In genomic region chr22:38874529-38875222, GRCh38 we compare ENCODE assay signal across 15 cellular contexts. TPM values are rescaled to one million over a fixed set of nuclear protein-coding genes. Genes with fewer than 3 reads are reported as not detected.
DNase-seq lines count a peak whose midpoint lies in the region; ATAC-seq, FAIRE-seq and TF ChIP-seq lines count a peak whose summit lies in the region.
"Had no signal": no experiment of that assay in that cellular context is flagged by ENCODE, and none has a peak within 500 bp of the region (broad histone marks: within the 10 kb centered on the region; RNA-seq: fewer than 3 reads in every experiment).

No MANE protein-coding gene starts in this region.

- no peaks in the 10 kb centered on the region for H3K36me3 ChIP-seq in PC-9 (ENCODE audit: low read depth)
- H3K36me3 ChIP-seq in H1 (ENCODE audit: control insufficient read depth in 2 of 4, insufficient read depth in 4 of 4, low read length in 3 of 4) = peaks cover 0 to 3% (median 3%) of the 10 kb centered on the region in 4 experiments; a peak in 3 of 8 replicates
- peaks cover 0 to 3% (median 2%) of the 10 kb centered on the region in 4 donors for H3K36me3 ChIP-seq in sigmoid colon
- H3K36me3 ChIP-seq: ovary had no signal

- H3K23me2 ChIP-seq in H1 (ENCODE audit: low read depth, low read length) = peaks cover 9% of the 10 kb centered on the region; the same call in 1 of the 2 replicates

- H3K23ac ChIP-seq in H1 (ENCODE audit: insufficient read length) = no peak overlapping the region

- H2AFZ ChIP-seq in PC-9 (no peak overlapping the region), H1 (ENCODE audit: low read length) (no peak overlapping the region)

- intact Hi-C loops in PC-9 (cut with micrococcal nuclease; ENCODE audit: unreplicated experiment) (loop anchor here (5.0 kb wide), 2 partner anchors 822 to 1163 kb away; no protein-coding TSS in a partner anchor), sigmoid colon (cut with DNase I) (loop anchor here (5.0 kb wide), 2 partner anchors 108 to 648 kb away; partner anchors contain the start of genes APOBEC3B and ATF4)

- POLR2A ChIA-PET in PC-9 (lab: Charles Lee; ENCODE audit: unreplicated experiment) (interaction anchor here (0.5 kb wide), 1 partner anchor 106 kb away, joined by 3 read pairs; no protein-coding TSS in a partner anchor), H1 (lab: Charles Lee; ENCODE audit: partially characterized antibody) (interaction anchor here (1.2 kb wide), 2 partner anchors 10 to 46 kb away, joined by 3 to 4 read pairs; no protein-coding TSS in a partner anchor)

- H3K27me3 ChIP-seq in PC-9 (ENCODE audit: insufficient read depth, low read depth) (no peaks in the 10 kb centered on the region), H1 (replicated peaks in 1 of 4; ENCODE audit: control insufficient read depth in 3 of 4, extremely low read depth in 1 of 4, insufficient read depth in 3 of 4, low read length in 3 of 4) (no peaks in the 10 kb centered on the region; a peak in 2 of 7 replicates), sigmoid colon (no peaks in the 10 kb centered on the region)
- H3K27me3 ChIP-seq: ovary had no signal

- H2BK5ac ChIP-seq in H1 (ENCODE audit: low read depth, low read length) = no peak overlapping the region

- H4K20me1 ChIP-seq in PC-9 (ENCODE audit: insufficient read depth) (peaks cover 4% of the 10 kb centered on the region; the same call in 1 of the 2 replicates), H1 (replicated peaks in 1 of 2; ENCODE audit: control insufficient read depth in 1 of 2, insufficient read depth in 2 of 2, low read length in 2 of 2) (peaks cover 0 to 3% of the 10 kb centered on the region in 2 experiments)

- no peak overlapping the region for H4K5ac ChIP-seq in H1 (ENCODE audit: insufficient read length, low read depth, low read length)

- H3K9ac ChIP-seq in H1 (replicated peaks in 1 of 4; ENCODE audit: extremely low read depth in 1 of 4, low read depth in 3 of 4, low read length in 3 of 4) = no peak overlapping the region

- H4K8ac ChIP-seq in H1 (ENCODE audit: extremely low read depth, insufficient read depth, low read length) = no peak overlapping the region

- no peaks in the 10 kb centered on the region for H3K9me2 ChIP-seq in PC-9 (ENCODE audit: insufficient read depth)

- peaks cover 53% of the 10 kb centered on the region for H3K4me1 Mint-ChIP-seq in activated T-cell treated with anti-CD3 and anti-CD28 coated beads, Interleukin-2, amount 50 U/mL, for 72 hours (ENCODE audit: low read depth)

- H2BK120ac ChIP-seq in H1 (replicated peaks; ENCODE audit: low read depth, low read length) = no peak overlapping the region

- TF ChIP-seq EP300 in H1 (IDR thresholded peaks at IDR 0.05; ENCODE audit: borderline replicate concordance in 1 of 2, low read depth in 2 of 2, low read length in 2 of 2) (no peak), sigmoid colon (IDR thresholded peaks at IDR 0.05) (no peak)

- 0 out of 2 replicates have a peak overlapping the region, but pooled peaks have one; percentile 31 for H2BK12ac ChIP-seq in H1 (ENCODE audit: low read depth, low read length)

- peaks cover 3 to 12% of the 10 kb centered on the region in 2 donors for H3K36me3 Mint-ChIP-seq in activated T-cell treated with anti-CD3 and anti-CD28 coated beads, Interleukin-2, amount 50 U/mL, for 72 hours (ENCODE audit: insufficient read depth in 2 of 2)

- H3K9me3 ChIP-seq in PC-9 (ENCODE audit: insufficient read depth, low read depth) = no peaks in the 10 kb centered on the region
- no peaks in the 10 kb centered on the region for H3K9me3 ChIP-seq in H1 (ENCODE audit: insufficient read depth in 2 of 2, low read depth in 1 of 2, low read length in 1 of 2)
- no peaks in the 10 kb centered on the region for H3K9me3 ChIP-seq in sigmoid colon
- H3K9me3 ChIP-seq: ovary had no signal

- no peak for DNase-seq in activated T-cell treated with anti-CD3 and anti-CD28 coated beads, Interleukin-2, amount 50 U/mL, for 72 hours
- DNase-seq in activated T-cell treated with anti-CD3 and anti-CD28 coated beads for 4 hours = no peak
- DNase-seq in PC-9 = no peak
- no peak for DNase-seq in H1 (ENCODE audit: low read depth in 1 of 2, low spot score in 2 of 2)
- peak; percentile 59 for DNase-seq in sigmoid colon
- DNase-seq in SHP77 (lab: John Stamatoyannopoulos, UW) = no peak
- DNase-seq in activated gamma-delta T cell treated with Interleukin-2 at 50 U/mL for 16 hours = no peak
- DNase-seq: ACHN, IMR-90, NCI-H2081 treated with DMSO at 0.1 percent for 48 hours, ovary, WERI-Rb-1 had no signal

- H3K18ac ChIP-seq in H1 (ENCODE audit: extremely low read depth, low read length) = no peak overlapping the region

- H3K9me3 Mint-ChIP-seq in activated T-cell treated with anti-CD3 and anti-CD28 coated beads, Interleukin-2, amount 50 U/mL, for 72 hours = no peaks in the 10 kb centered on the region

- peak overlapping the region; percentile 64 for H3K27ac Mint-ChIP-seq in activated T-cell treated with anti-CD3 and anti-CD28 coated beads, Interleukin-2, amount 50 U/mL, for 72 hours

- peaks cover 28% of the 10 kb centered on the region for H3F3A ChIP-seq in PC-9 (ENCODE audit: insufficient read depth, low read depth)

- 0 out of 2 replicates have a peak overlapping the region, but pooled peaks have one; percentile 53 for H2BK15ac ChIP-seq in H1 (ENCODE audit: low read length)

- H3K27me3 Mint-ChIP-seq in activated T-cell treated with anti-CD3 and anti-CD28 coated beads, Interleukin-2, amount 50 U/mL, for 72 hours (ENCODE audit: low read depth) = peaks cover 18% of the 10 kb centered on the region

- H4K91ac ChIP-seq in H1 (replicated peaks; ENCODE audit: insufficient read length, low read length) = no peak overlapping the region

- TF ChIP-seq POLR2A in H1 (IDR thresholded peaks at IDR 0.05; ENCODE audit: control extremely low read depth in 1 of 2, low read depth in 2 of 2, low read length in 2 of 2) (no peak), sigmoid colon (IDR thresholded peaks at IDR 0.05) (no peak)

- H3K4me2 ChIP-seq in PC-9 = peak overlapping the region; percentile 100
- H3K4me2 ChIP-seq in H1 (ENCODE audit: insufficient read depth in 1 of 2, low read depth in 2 of 2, low read length in 2 of 2) = no peak overlapping the region

- H3K4ac ChIP-seq in H1 (replicated peaks; ENCODE audit: insufficient read length, low read depth, low read length) = no peak overlapping the region

- CTCF ChIA-PET in PC-9 (lab: Charles Lee) = interaction anchor here (1.0 kb wide), 2 partner anchors 13 to 53 kb away, joined by 3 to 7 read pairs; no protein-coding TSS in a partner anchor
- CTCF ChIA-PET in H1 (lab: Charles Lee; ENCODE audit: partially characterized antibody) = interaction anchor here (0.8 to 1.0 kb wide), 3 partner anchors 13 to 106 kb away, joined by 3 to 5 read pairs (median 3); no protein-coding TSS in a partner anchor

- H3K14ac ChIP-seq in H1 (ENCODE audit: insufficient read length) = no peak overlapping the region

- H2BK20ac ChIP-seq in H1 (ENCODE audit: low read length) = 0 out of 2 replicates have a peak overlapping the region, but pooled peaks have one; percentile 80

- TF ChIP-seq CTCF in PC-9 (conservative IDR thresholded peaks at IDR 0.05) = no peak
- no peak for TF ChIP-seq CTCF in H1 (IDR thresholded peaks at IDR 0.05; ENCODE audit: control extremely low read depth in 1 of 3, insufficient read depth in 1 of 3, low read depth in 1 of 3, low read length in 3 of 3)
- no peak for TF ChIP-seq CTCF in sigmoid colon (IDR thresholded peaks at IDR 0.05)

- H3K79me1 ChIP-seq in H1 (ENCODE audit: low read depth, low read length) = no peaks in the 10 kb centered on the region

- no peak overlapping the region for H2AK5ac ChIP-seq in H1 (ENCODE audit: low read depth, low read length)

- H3K79me2 ChIP-seq in PC-9 (ENCODE audit: low read depth) = peaks cover 17% of the 10 kb centered on the region
- H3K79me2 ChIP-seq in H1 (ENCODE audit: control insufficient read depth in 1 of 2, insufficient read depth in 2 of 2, low read length in 2 of 2) = peaks cover 0 to 9% of the 10 kb centered on the region in 2 experiments; a peak in 2 of 4 replicates

- H3K56ac ChIP-seq in H1 (replicated peaks; ENCODE audit: insufficient read length, low read depth, low read length) = no peak overlapping the region

- 85% methylated on average over 13 of the region's 13 CpGs; no CpG with 5 or more reads in 1 of the 2 experiments for WGBS in H1 (ENCODE audit: extremely low coverage in 1 of 2, insufficient coverage in 1 of 2, insufficient read length in 1 of 2, insufficient replicate concordance in 2 of 2, low coverage in 1 of 2, low lambda C conversion rate in 2 of 2, missing lambda C conversion rate in 1 of 2), 2 experiments
- WGBS in sigmoid colon, 2 donors = 79 to 89% methylated on average over 13 of the region's 13 CpGs

- no peak for TF ChIP-seq RAD21 in H1 (IDR thresholded peaks at IDR 0.05 in 1 of 2, conservative IDR thresholded peaks at IDR 0.05 in 1 of 2; ENCODE audit: low read depth in 2 of 2, low read length in 2 of 2)

- peak overlapping the region; percentile 49 for H3K27ac ChIP-seq in PC-9
- H3K27ac ChIP-seq in H1 (ENCODE audit: low read depth, low read length) = no peak overlapping the region
- peak overlapping the region in 3 of 4 donors; percentile 92 to 99 (median 92) for H3K27ac ChIP-seq in sigmoid colon
- H3K27ac ChIP-seq: WERI-Rb-1 had no signal

- peak overlapping the region; percentile 95 to 98 for H3K4me3 Mint-ChIP-seq in activated T-cell treated with anti-CD3 and anti-CD28 coated beads, Interleukin-2, amount 50 U/mL, for 72 hours

- BruUV-seq in PC-9 (replicated peaks; lab: Mats Ljungman, UMichigan) = no TSS peak

- ATAC-seq in activated T-cell treated with anti-CD3 and anti-CD28 coated beads, Interleukin-2, amount 50 U/mL, for 72 hours (replicated peaks in 1 of 2) = no peak
- ATAC-seq in HG03460 (IDR thresholded peaks at IDR 0.05; ENCODE audit: unreplicated experiment) = no peak

- FAIRE-seq in H1 (lab: Jason Lieb, UNC) = no peak
- FAIRE-seq: islet of Langerhans had no signal

- peaks cover 28% of the 10 kb centered on the region for H3K4me1 ChIP-seq in PC-9 (replicated peaks; ENCODE audit: insufficient read depth)
- peaks cover 3 to 14% (median 9%) of the 10 kb centered on the region in 4 experiments; a peak in 5 of 7 replicates for H3K4me1 ChIP-seq in H1 (replicated peaks in 1 of 4; ENCODE audit: control insufficient read depth in 3 of 4, insufficient read depth in 4 of 4, low read length in 3 of 4)
- peaks cover 0 to 28% (median 22%) of the 10 kb centered on the region in 4 donors for H3K4me1 ChIP-seq in sigmoid colon

- H3K4me3 ChIP-seq in PC-9 (no peak overlapping the region), H1 (ENCODE audit: extremely low read depth in 1 of 4, insufficient read depth in 2 of 4, low read depth in 3 of 4, low read length in 4 of 4) (no peak overlapping the region), sigmoid colon (no peak overlapping the region)
- H3K4me3 ChIP-seq: ovary, skin epidermis had no signal

RNA-seq across cellular contexts. Expression of gene CBX6, which starts 2.7 kb away (rescaled TPM):
- total RNA-seq in activated T-cell treated with anti-CD3 and anti-CD28 coated beads, Interleukin-2, amount 50 U/mL, for 72 hours = 100 to 1,000 TPM; 116 to 124 TPM
- total RNA-seq in PC-9 (2021) = 131 and 136 TPM in 2 replicates
- 27.5 and 28.2 TPM in 2 replicates for total RNA-seq in H1 (2021; fragmentation: NEBNext Ultra II Directional; extraction: Animal tissue kit (Norgen Biotek cat#: 25700))
- 10.6 and 11.7 TPM in 2 replicates for polyA plus RNA-seq in H1 (2011; rRNA removed)
- polyA plus RNA-seq in H1 (2011; cell fraction: cytosol; rRNA removed) = 6.3 TPM
- polyA plus RNA-seq in H1 (2011; cell fraction: nucleus; rRNA removed) = 33.5 TPM
- 12.9 to 17.7 TPM (median 14.7 TPM) in 4 replicates for polyA plus RNA-seq in H1 (2012, experiment 1 of 2)
- polyA plus RNA-seq in H1 (2012, experiment 2 of 2) = 13.0 TPM
- polyA plus RNA-seq in H1 (2013, experiment 1 of 2) = 10.8 TPM
- 11.2 TPM for polyA plus RNA-seq in H1 (2013, experiment 2 of 2)
- polyA minus RNA-seq in H1 (2011; rRNA and poly(A)+ RNA removed) = 15.0 and 17.1 TPM in 2 replicates
- polyA minus RNA-seq in H1 (2011; cell fraction: cytosol; rRNA and poly(A)+ RNA removed) = 22.2 TPM
- polyA minus RNA-seq in H1 (2011; cell fraction: nucleus; rRNA and poly(A)+ RNA removed) = 50.0 TPM
- 10 to 100 TPM; 47.2 to 90.6 (median 59.3) TPM for total RNA-seq in sigmoid colon
- 10 to 100 TPM in 1 of 3 donors, 1 to 10 TPM in 2; 4.2 to 23.8 (median 5.1) TPM for polyA plus RNA-seq in sigmoid colon

RNA-seq across cellular contexts. Expression of gene NPTXR, which starts 30.8 kb away (rescaled TPM):
- total RNA-seq in activated T-cell treated with anti-CD3 and anti-CD28 coated beads, Interleukin-2, amount 50 U/mL, for 72 hours = 1 to 10 TPM; 6.3 to 6.4 TPM
- total RNA-seq in PC-9 (2021) = 14.7 and 23.8 TPM in 2 replicates
- total RNA-seq in H1 (2021; fragmentation: NEBNext Ultra II Directional; extraction: Animal tissue kit (Norgen Biotek cat#: 25700)) = 5.8 and 6.4 TPM in 2 replicates
- polyA plus RNA-seq in H1 (2011; rRNA removed) = 3.7 and 4.9 TPM in 2 replicates
- 3.3 TPM for polyA plus RNA-seq in H1 (2011; cell fraction: cytosol; rRNA removed)
- polyA plus RNA-seq in H1 (2011; cell fraction: nucleus; rRNA removed) = 3.8 TPM
- 5.5 to 8.8 TPM (median 6.9 TPM) in 4 replicates for polyA plus RNA-seq in H1 (2012, experiment 1 of 2)
- 5.3 TPM for polyA plus RNA-seq in H1 (2012, experiment 2 of 2)
- 5.2 TPM for polyA plus RNA-seq in H1 (2013, experiment 1 of 2)
- polyA plus RNA-seq in H1 (2013, experiment 2 of 2) = 6.0 TPM
- polyA minus RNA-seq in H1 (2011; rRNA and poly(A)+ RNA removed) = 5.1 and 5.9 TPM in 2 replicates
- 8.6 TPM for polyA minus RNA-seq in H1 (2011; cell fraction: cytosol; rRNA and poly(A)+ RNA removed)
- 2.4 TPM for polyA minus RNA-seq in H1 (2011; cell fraction: nucleus; rRNA and poly(A)+ RNA removed)
- total RNA-seq in sigmoid colon = 10 to 100 TPM in 1 of 4 donors, 1 to 10 TPM in 3; 3.9 to 14.4 (median 5.3) TPM
- 1 to 10 TPM in 1 of 3 donors, under 1 TPM in 1, not detected in 1; under 0.01 to 2.9 TPM for polyA plus RNA-seq in sigmoid colon
